9 cellular contexts compared by ENCODE assay signal in the genomic region with DNA sequence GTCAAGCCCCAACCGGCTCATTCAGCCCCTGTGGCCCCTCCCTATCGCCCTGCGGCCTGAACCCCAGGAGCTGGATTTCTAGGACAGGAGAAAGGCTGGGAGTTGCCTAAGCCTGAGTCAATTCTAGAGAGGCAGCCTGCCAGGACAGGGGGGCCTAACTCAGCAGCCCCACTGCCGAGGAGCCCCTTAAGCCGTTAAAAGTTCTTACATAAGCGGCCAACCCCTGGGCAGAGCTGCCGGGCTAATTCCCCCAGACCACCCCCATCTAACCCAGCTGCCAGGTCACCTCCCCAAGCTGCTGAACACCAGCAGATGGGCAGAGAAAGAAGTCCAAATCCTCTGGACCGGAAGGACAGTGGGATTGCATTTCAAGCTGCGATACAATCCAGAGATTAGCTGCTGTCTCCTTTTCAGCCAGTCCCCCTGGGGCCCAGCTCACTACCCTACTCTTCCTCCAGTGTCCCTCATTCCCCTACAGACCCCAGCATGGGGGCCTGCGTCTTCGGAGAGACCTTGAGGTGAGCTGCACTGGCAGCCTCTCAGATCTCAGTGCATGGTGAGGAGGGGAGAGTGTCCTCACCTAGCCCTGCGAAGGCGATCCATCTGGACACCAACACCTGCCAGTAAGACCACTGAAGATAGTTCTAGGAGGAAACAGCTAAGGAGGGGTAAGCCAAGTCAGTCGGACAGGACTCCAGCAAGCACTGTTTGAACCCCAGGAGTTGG. TPM values are rescaled to one million over a fixed set of nuclear protein-coding genes. Genes with fewer than 3 reads are reported as not detected.
DNase-seq lines count a peak whose midpoint lies in the region; FAIRE-seq and TF ChIP-seq lines count a peak whose summit lies in the region.
"Had no signal": no experiment of that assay in that cellular context is flagged by ENCODE, and none has a peak within 500 bp of the region (broad histone marks: within the 10 kb centered on the region; RNA-seq: fewer than 3 reads in every experiment).

No MANE protein-coding gene starts in this region.

- in situ Hi-C loops in HAP-1 (cut with MboI; ENCODE audit: low sequenced_read_pairs): no loop called here
- in situ Hi-C loops in KBM-7 (cut with MboI; ENCODE audit: low pct_unique_long_range_greater_than_20kb, low sequenced_read_pairs): no loop called here

- H3K36me3 ChIP-seq in HAP-1 (replicated peaks) (peaks cover 4% of the 10 kb centered on the region), adipocyte (ENCODE audit: control insufficient read depth, insufficient read depth, low read length, severe bottlenecking) (no peaks in the 10 kb centered on the region), thyroid gland (no peaks in the 10 kb centered on the region)

- 57 to 74% methylated on average over 14 of the region's 14 CpGs for WGBS in thyroid gland, 2 donors

- intact Hi-C loops in thyroid gland (cut with DNase I): no loop called here

- H3K9me3 ChIP-seq in AG04450 (ENCODE audit: control insufficient read depth, insufficient read depth, low read length) (no peaks in the 10 kb centered on the region), HAP-1 (no peaks in the 10 kb centered on the region), adipocyte (ENCODE audit: control insufficient read depth, low read length) (peaks cover 9% of the 10 kb centered on the region), thyroid gland (no peaks in the 10 kb centered on the region)
- H3K9me3 ChIP-seq: mucosa of descending colon had no signal

- DNase-seq in AG04450 (ENCODE audit: low read depth, low spot score) (no peak), HAP-1 (ENCODE audit: low spot score in 2 of 2) (peak in 1 of 2 experiments; percentile 46), adipocyte (ENCODE audit: low read depth) (peak; percentile 23), left kidney (ENCODE audit: low read depth, low spot score) (peak; percentile 34), thyroid gland (no peak), KBM-7 (no peak), superior temporal gyrus (ENCODE audit: extremely low spot score) (no peak), GM12891 (ENCODE audit: insufficient read length, low spot score) (no peak)

- peak overlapping the region; percentile 82 for H3K4me3 ChIP-seq in AG04450 (ENCODE audit: low read depth, low read length)
- H3K4me3 ChIP-seq in HAP-1: peak overlapping the region; percentile 57
- H3K4me3 ChIP-seq in adipocyte (ENCODE audit: low read length): peak overlapping the region; percentile 85
- peak overlapping the region in 2 of 3 donors; percentile 35 to 47 for H3K4me3 ChIP-seq in thyroid gland (replicated peaks in 1 of 3)

- peaks cover 8% of the 10 kb centered on the region for H3K27me3 ChIP-seq in AG04450 (ENCODE audit: control insufficient read depth, insufficient read depth, low read length)
- H3K27me3 ChIP-seq in HAP-1 (ENCODE audit: low read depth): no peaks in the 10 kb centered on the region
- no peaks in the 10 kb centered on the region for H3K27me3 ChIP-seq in adipocyte (replicated peaks; ENCODE audit: control insufficient read depth, insufficient read depth, low read length)
- H3K27me3 ChIP-seq in thyroid gland: no peaks in the 10 kb centered on the region

- TF ChIP-seq POLR2A in thyroid gland (IDR thresholded peaks at IDR 0.05) (no peak), GM12891 (IDR thresholded peaks at IDR 0.05; ENCODE audit: low read depth, low read length) (no peak)

- peak overlapping the region; percentile 21 for H3K27ac ChIP-seq in AG04450 (ENCODE audit: low read depth, low read length)
- peak overlapping the region in 2 of 3 donors; percentile 66 to 95 for H3K27ac ChIP-seq in thyroid gland

- CTCF ChIA-PET in AG04450 (lab: Charles Lee): interaction anchor here (1.4 to 3.4 kb wide), 5 partner anchors 11 to 61 kb away, joined by 3 to 32 read pairs (median 11); no protein-coding TSS in a partner anchor

- POLR2A ChIA-PET in AG04450 (lab: Yijun Ruan, JAX): interaction anchor here (1.0 kb wide), 1 partner anchor 16 kb away, joined by 4 read pairs; no protein-coding TSS in a partner anchor

- H3K9ac ChIP-seq in adipocyte (ENCODE audit: low read length): peak overlapping the region; percentile 90

- FAIRE-seq in GM12891 (lab: Jason Lieb, UNC): no peak

- H3K4me1 ChIP-seq in HAP-1: peaks cover 32% of the 10 kb centered on the region
- peaks cover 44% of the 10 kb centered on the region for H3K4me1 ChIP-seq in adipocyte (ENCODE audit: control insufficient read depth, insufficient read depth, low read length)
- peaks cover 17 to 30% of the 10 kb centered on the region in 2 donors for H3K4me1 ChIP-seq in thyroid gland

- TF ChIP-seq CTCF in AG04450 (IDR thresholded peaks at IDR 0.05; ENCODE audit: low read depth, low read length): no peak
- TF ChIP-seq CTCF in thyroid gland (IDR thresholded peaks at IDR 0.05): no peak

TF ChIP-seq in GM12891, 5 proteins besides CTCF, POLR2A, EP300 and RAD21:
- TF ChIP-seq TAF1 (IDR thresholded peaks at IDR 0.05; ENCODE audit: low read depth, low read length) (no peak), SPI1 (IDR thresholded peaks at IDR 0.05; ENCODE audit: low read depth, low read length) (no peak), POLR2AphosphoS5 (IDR thresholded peaks at IDR 0.05; ENCODE audit: low read depth, low read length) (no peak), POU2F2 (IDR thresholded peaks at IDR 0.05; ENCODE audit: low read depth, low read length) (no peak), PAX5 (IDR thresholded peaks at IDR 0.05; ENCODE audit: insufficient read depth, low read length, severe bottlenecking) (no peak)

RNA-seq across cellular contexts. Expression of gene IMPDH1, which starts 0.9 kb away (rescaled TPM):
- polyA plus RNA-seq in AG04450 (2011; rRNA removed): 43.8 and 56.6 TPM in 2 replicates
- 68.7 and 104 TPM in 2 replicates for polyA minus RNA-seq in AG04450 (2011; rRNA and poly(A)+ RNA removed)
- total RNA-seq in thyroid gland: 10 to 100 TPM; 12.3 to 37.9 (median 22.9) TPM
- polyA plus RNA-seq in GM12891 (2012; ENCODE audit: low read depth, missing spikeins): 16.2 TPM

RNA-seq across cellular contexts. Expression of gene HILPDA, which starts 46.8 kb away (rescaled TPM):
- polyA plus RNA-seq in AG04450 (2011; rRNA removed): 15.9 and 17.8 TPM in 2 replicates
- 14.0 and 15.8 TPM in 2 replicates for polyA minus RNA-seq in AG04450 (2011; rRNA and poly(A)+ RNA removed)
- 10 to 100 TPM in 2 of 4 donors, 1 to 10 TPM in 2; 5.4 to 21.2 (median 11.3) TPM for total RNA-seq in thyroid gland
- 26.3 TPM for polyA plus RNA-seq in GM12891 (2012; ENCODE audit: low read depth, missing spikeins)

RNA-seq across cellular contexts. Expression of gene PRRT4, which starts 47.4 kb away (rescaled TPM):
- polyA plus RNA-seq in AG04450 (2011; rRNA removed): not detected in 2 replicates
- not detected in 2 replicates for polyA minus RNA-seq in AG04450 (2011; rRNA and poly(A)+ RNA removed)
- total RNA-seq in thyroid gland: 1 to 10 TPM in 1 of 4 donors, under 1 TPM in 1, not detected in 2; 0.78 to 1.1 TPM
- not detected for polyA plus RNA-seq in GM12891 (2012; ENCODE audit: low read depth, missing spikeins)

Comparison
In these comparisons a context has a peak if more than half of its experiments do, and no peak if none do; other contexts are left out.
1. DNase-seq: peak in adipocyte (single experiment) and left kidney (single experiment); none in AG04450 (single experiment), thyroid gland (0 of 2), KBM-7 (single experiment), superior temporal gyrus (single experiment) and GM12891 (single experiment).
2. Peak in every context shown above with its lines, with median percentiles within 50 percentile points of each other: H3K4me3 ChIP-seq.